ENCODE assay signal across 8 cellular contexts in the genomic region with DNA sequence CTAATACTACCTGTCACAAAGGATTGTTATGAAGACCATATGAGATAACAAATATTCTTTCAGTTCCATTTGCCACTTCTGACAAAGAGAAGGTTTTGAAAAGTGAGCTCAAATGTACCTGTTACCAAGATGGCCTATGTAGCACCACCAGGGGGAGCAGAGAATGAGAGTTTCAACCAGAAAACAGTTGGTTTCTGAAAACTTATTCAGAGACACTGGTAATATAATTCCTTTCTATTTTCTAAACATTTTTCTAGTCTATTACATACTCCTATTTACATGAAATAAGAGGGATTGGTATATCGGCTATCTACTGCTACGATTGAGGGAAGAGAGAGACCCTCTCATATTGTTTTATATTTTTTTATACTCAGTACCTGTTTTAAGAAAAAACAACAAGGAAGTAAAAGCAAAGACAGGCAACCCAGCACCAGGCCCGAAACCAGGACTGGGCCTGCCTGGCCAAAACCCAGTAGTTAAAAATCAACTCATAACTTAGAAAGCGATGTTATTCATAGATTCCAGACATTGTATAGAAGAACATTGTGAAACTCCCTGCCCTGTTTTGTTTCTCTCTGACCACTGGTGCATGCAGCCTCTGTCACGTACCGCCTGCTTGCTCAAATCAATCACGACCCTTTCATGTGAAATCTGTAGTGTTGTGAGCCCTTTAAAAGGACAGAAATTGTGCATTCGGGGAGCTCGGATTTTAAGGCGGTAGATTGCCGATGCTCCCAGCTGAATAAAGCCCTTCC. TPM values are rescaled to one million over a fixed set of nuclear protein-coding genes. Genes with fewer than 3 reads are reported as not detected.
DNase-seq lines count a peak whose midpoint lies in the region; ATAC-seq, FAIRE-seq and TF ChIP-seq lines count a peak whose summit lies in the region.

No MANE protein-coding gene starts in this region.

- no peak overlapping the region for H3K4me3 Mint-ChIP-seq in progenitor cell of endocrine pancreas (ENCODE audit: low read depth)

- H3K27ac Mint-ChIP-seq in progenitor cell of endocrine pancreas = no peak overlapping the region

- no peaks in the 10 kb centered on the region for H3K4me1 Mint-ChIP-seq in progenitor cell of endocrine pancreas (ENCODE audit: low read depth)

- peak; percentile 81 for ATAC-seq in GM19035 (IDR thresholded peaks at IDR 0.05; ENCODE audit: unreplicated experiment)
- peak; percentile 74 for ATAC-seq in HG03139 (IDR thresholded peaks at IDR 0.05; ENCODE audit: unreplicated experiment)

- peak; percentile 31 for FAIRE-seq in endometrium (lab: Jason Lieb, UNC)

- peak; percentile 78 for TF ChIP-seq CTCF in progenitor cell of endocrine pancreas (IDR thresholded peaks at IDR 0.05; ENCODE audit: unreplicated experiment)

- no peaks in the 10 kb centered on the region for H3K27me3 Mint-ChIP-seq in progenitor cell of endocrine pancreas

- no peaks in the 10 kb centered on the region for H3K9me3 Mint-ChIP-seq in progenitor cell of endocrine pancreas (ENCODE audit: low read depth)

- H3K36me3 Mint-ChIP-seq in progenitor cell of endocrine pancreas (ENCODE audit: insufficient read depth) = no peaks in the 10 kb centered on the region

- DNase-seq in DMS53 (lab: John Stamatoyannopoulos, UW) (peak; percentile 84), T-helper 9 cell (peak; percentile 28), progenitor cell of endocrine pancreas (ENCODE audit: low spot score, unreplicated experiment) (no peak), NOMO-1 treated with DMSO at 0.1 percent for 48 hours (lab: John Stamatoyannopoulos, UW; ENCODE audit: unreplicated experiment) (no peak), ureter (ENCODE audit: low spot score) (no peak)

RNA-seq across cellular contexts. Expression of a gene that starts 48.3 kb away (rescaled TPM):
- not detected in 2 replicates for total RNA-seq in progenitor cell of endocrine pancreas
- 0.18 TPM for total RNA-seq in ureter

Comparison
In these comparisons a context has a peak if more than half of its experiments do, and no peak if none do; other contexts are left out.
1. DNase-seq: peak in DMS53 (single experiment) and T-helper 9 cell (single experiment); none in progenitor cell of endocrine pancreas (single experiment), NOMO-1 treated with DMSO at 0.1 percent for 48 hours (single experiment) and ureter (single experiment).